2 cellular contexts compared by ENCODE assay signal in the genomic region with DNA sequence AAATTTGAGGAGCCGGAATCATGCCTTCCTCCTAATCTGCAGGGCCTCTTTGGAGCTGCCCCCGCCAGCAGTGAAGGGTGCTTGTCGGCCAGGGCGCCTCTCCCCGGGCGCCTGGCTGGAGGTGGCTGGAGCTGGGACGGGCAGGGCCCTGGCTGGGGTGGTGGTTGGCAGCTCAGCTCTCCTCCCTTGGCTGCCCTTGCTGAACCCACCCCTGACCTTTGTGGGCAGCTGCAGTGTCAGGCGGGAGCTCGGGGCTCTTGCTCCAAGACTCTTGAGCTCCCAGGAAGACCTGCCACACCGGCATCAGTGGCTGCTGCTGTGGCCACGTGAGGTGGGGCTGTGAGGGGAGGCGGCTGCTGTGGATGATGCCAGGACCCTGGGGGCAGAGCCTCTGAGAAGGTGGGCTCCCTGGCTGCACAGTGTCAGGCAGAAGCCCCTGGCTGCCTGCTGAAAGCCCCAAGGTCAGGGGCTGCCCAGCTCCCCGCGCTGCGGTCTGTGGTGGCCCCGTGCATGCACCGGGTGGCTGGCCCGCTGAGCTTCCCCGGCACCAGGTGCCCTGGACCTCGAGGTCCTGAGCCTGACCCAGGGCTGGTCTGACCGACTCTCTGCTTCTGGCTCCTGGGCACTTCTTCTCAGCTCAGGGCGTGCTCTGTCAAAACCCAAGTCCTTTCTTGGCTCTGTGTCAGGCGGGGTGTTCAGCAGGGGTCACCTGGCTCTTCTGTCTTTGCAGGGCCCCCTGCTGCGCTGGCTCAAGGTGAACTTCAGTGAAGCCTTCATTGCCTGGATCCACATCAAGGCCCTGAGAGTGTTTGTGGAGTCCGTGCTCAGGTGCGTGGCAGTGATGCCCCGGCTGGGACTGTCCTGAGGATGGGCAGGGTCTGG.
TF ChIP-seq lines count a peak whose summit lies in the region.

No MANE protein-coding gene starts in this region.

TF ChIP-seq in SK-N-SH, 30 proteins besides CTCF, POLR2A, EP300 and RAD21 (continued from another document):
- TF ChIP-seq, protein P1, sequence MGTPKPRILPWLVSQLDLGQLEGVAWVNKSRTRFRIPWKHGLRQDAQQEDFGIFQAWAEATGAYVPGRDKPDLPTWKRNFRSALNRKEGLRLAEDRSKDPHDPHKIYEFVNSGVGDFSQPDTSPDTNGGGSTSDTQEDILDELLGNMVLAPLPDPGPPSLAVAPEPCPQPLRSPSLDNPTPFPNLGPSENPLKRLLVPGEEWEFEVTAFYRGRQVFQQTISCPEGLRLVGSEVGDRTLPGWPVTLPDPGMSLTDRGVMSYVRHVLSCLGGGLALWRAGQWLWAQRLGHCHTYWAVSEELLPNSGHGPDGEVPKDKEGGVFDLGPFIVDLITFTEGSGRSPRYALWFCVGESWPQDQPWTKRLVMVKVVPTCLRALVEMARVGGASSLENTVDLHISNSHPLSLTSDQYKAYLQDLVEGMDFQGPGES (IDR thresholded peaks at IDR 0.05; ENCODE audit: low read depth, low read length), result no peak
- TF ChIP-seq SIN3A (IDR thresholded peaks at IDR 0.05; ENCODE audit: borderline replicate concordance, low read depth, low read length), result no peak
- no peak for TF ChIP-seq CHD2 (IDR thresholded peaks at IDR 0.05; ENCODE audit: low read length, partially characterized antibody)

TF ChIP-seq in SK-N-SH treated with all-trans-retinoic acid at 6 μM for 48 hours, 23 proteins besides CTCF, POLR2A, EP300 and RAD21 (continued from another document):
- TF ChIP-seq, protein P2, sequence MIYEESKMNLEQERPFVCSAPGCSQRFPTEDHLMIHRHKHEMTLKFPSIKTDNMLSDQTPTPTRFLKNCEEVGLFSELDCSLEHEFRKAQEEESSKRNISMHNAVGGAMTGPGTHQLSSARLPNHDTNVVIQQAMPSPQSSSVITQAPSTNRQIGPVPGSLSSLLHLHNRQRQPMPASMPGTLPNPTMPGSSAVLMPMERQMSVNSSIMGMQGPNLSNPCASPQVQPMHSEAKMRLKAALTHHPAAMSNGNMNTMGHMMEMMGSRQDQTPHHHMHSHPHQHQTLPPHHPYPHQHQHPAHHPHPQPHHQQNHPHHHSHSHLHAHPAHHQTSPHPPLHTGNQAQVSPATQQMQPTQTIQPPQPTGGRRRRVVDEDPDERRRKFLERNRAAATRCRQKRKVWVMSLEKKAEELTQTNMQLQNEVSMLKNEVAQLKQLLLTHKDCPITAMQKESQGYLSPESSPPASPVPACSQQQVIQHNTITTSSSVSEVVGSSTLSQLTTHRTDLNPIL (CRISPR knock-in tag; IDR thresholded peaks at IDR 0.05; ENCODE audit: low read depth), result no peak
- TF ChIP-seq ZFP3 (CRISPR knock-in tag; IDR thresholded peaks at IDR 0.05) (no peak), ZNF565 (CRISPR knock-in tag; conservative IDR thresholded peaks at IDR 0.05; ENCODE audit: low read depth) (no peak), RARB (CRISPR knock-in tag; IDR thresholded peaks at IDR 0.05) (no peak), BACH2 (CRISPR knock-in tag; IDR thresholded peaks at IDR 0.05; ENCODE audit: borderline replicate concordance) (no peak), SNAI2 (CRISPR knock-in tag; IDR thresholded peaks at IDR 0.05) (no peak)
- TF ChIP-seq, protein P3, sequence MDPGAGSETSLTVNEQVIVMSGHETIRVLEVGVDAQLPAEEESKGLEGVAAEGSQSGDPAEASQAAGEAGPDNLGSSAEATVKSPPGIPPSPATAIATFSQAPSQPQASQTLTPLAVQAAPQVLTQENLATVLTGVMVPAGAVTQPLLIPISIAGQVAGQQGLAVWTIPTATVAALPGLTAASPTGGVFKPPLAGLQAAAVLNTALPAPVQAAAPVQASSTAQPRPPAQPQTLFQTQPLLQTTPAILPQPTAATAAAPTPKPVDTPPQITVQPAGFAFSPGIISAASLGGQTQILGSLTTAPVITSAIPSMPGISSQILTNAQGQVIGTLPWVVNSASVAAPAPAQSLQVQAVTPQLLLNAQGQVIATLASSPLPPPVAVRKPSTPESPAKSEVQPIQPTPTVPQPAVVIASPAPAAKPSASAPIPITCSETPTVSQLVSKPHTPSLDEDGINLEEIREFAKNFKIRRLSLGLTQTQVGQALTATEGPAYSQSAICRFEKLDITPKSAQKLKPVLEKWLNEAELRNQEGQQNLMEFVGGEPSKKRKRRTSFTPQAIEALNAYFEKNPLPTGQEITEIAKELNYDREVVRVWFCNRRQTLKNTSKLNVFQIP (CRISPR knock-in tag; IDR thresholded peaks at IDR 0.05; ENCODE audit: borderline replicate concordance, low read depth), result no peak
- TF ChIP-seq, protein P4, sequence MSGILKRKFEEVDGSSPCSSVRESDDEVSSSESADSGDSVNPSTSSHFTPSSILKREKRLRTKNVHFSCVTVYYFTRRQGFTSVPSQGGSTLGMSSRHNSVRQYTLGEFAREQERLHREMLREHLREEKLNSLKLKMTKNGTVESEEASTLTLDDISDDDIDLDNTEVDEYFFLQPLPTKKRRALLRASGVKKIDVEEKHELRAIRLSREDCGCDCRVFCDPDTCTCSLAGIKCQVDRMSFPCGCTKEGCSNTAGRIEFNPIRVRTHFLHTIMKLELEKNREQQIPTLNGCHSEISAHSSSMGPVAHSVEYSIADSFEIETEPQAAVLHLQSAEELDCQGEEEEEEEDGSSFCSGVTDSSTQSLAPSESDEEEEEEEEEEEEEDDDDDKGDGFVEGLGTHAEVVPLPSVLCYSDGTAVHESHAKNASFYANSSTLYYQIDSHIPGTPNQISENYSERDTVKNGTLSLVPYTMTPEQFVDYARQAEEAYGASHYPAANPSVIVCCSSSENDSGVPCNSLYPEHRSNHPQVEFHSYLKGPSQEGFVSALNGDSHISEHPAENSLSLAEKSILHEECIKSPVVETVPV (CRISPR knock-in tag; IDR thresholded peaks at IDR 0.05), result no peak
